In genomic region chr20:62351469-62352401, GRCh38 we compare ENCODE assay signal across 16 cellular contexts. TPM values are rescaled to one million over a fixed set of nuclear protein-coding genes. Genes with fewer than 3 reads are reported as not detected.
A peak's percentile ranks its signal among the peaks of the same experiment; 100 is the strongest.
DNase-seq lines count a peak whose midpoint lies in the region; ATAC-seq and TF ChIP-seq lines count a peak whose summit lies in the region.
"Had no signal": no experiment of that assay in that cellular context is flagged by ENCODE, and none has a peak within 500 bp of the region (broad histone marks: within the 10 kb centered on the region; RNA-seq: fewer than 3 reads in every experiment).

No MANE protein-coding gene starts in this region.

- H3K4me3 ChIP-seq in left ventricle myocardium inferior (no peak overlapping the region), psoas muscle (no peak overlapping the region), vagina (no peak overlapping the region)
- H3K4me3 ChIP-seq: HAP-1 had no signal

- whole genome bisulfite sequencing in psoas muscle, 3 donors, result 88 to 90% (median 89%) methylated on average over 59 to 60 of the region's 60 CpGs

- intact Hi-C loops in Right ventricle myocardium inferior (cut with DNase I), result loop anchor here (2.0 kb wide), 2 partner anchors 15 to 25 kb away; partner anchors contain the start of gene LAMA5
- intact Hi-C loops in left cardiac atrium (cut with DNase I), result loop anchor here in 1 of 2 donors (5.0 kb wide), 1 partner anchor 44 kb away; no protein-coding TSS in a partner anchor
- intact Hi-C loops in left ventricle myocardium inferior (cut with micrococcal nuclease), result no loop called here
- intact Hi-C loops in psoas muscle (cut with DNase I), result loop anchor here in 1 of 2 donors (5.0 kb wide), 1 partner anchor 49 kb away; the partner anchor contains the start of gene ADRM1
- intact Hi-C loops in vagina (cut with DNase I), result no loop called here

- peaks cover 8% of the 10 kb centered on the region for H3K9me3 ChIP-seq in left ventricle myocardium inferior (replicated peaks)
- H3K9me3 ChIP-seq in psoas muscle, result no peaks in the 10 kb centered on the region
- H3K9me3 ChIP-seq in vagina, result no peaks in the 10 kb centered on the region
- H3K9me3 ChIP-seq: HAP-1, SK-N-SH had no signal

- H3K27me3 ChIP-seq in left ventricle myocardium inferior (ENCODE audit: low read depth) (no peaks in the 10 kb centered on the region), psoas muscle (ENCODE audit: insufficient read depth in 3 of 3, low read length in 2 of 3) (no peaks in the 10 kb centered on the region), vagina (no peaks in the 10 kb centered on the region)

- DNase-seq in Right ventricle myocardium inferior (ENCODE audit: missing footprints) (peak; percentile 48), left cardiac atrium (no peak), left ventricle myocardium inferior (no peak), psoas muscle (peak in 1 of 2 donors; percentile 17), vagina (ENCODE audit: extremely low spot score in 2 of 2) (no peak), KBM-7 (no peak)
- DNase-seq: activated CD4-positive, CD25-positive, alpha-beta regulatory T cell treated with anti-CD3 and anti-CD28 coated beads, Interleukin-2, amount 50 U/mL, for 72 hours; immature natural killer cell; NCI-H748 treated with DMSO at 0.1 percent for 48 hours; nephron progenitor cell; stimulated activated naive B cell treated with anti-CD40 and anti-IgM and Interleukin-4, amounts not matched to agents 10 μg/mL and 1 μg/mL and 100 μg/mL, for 72 hours had no signal

- in situ Hi-C loops in KBM-7 (cut with MboI; ENCODE audit: low pct_unique_long_range_greater_than_20kb, low sequenced_read_pairs), result no loop called here

- no peak for TF ChIP-seq POLR2A in vagina (IDR thresholded peaks at IDR 0.05)

- TF ChIP-seq CTCF in left ventricle myocardium inferior (IDR thresholded peaks at IDR 0.05; ENCODE audit: borderline replicate concordance) (no peak), psoas muscle (IDR thresholded peaks at IDR 0.05) (no peak), vagina (IDR thresholded peaks at IDR 0.05) (no peak)

- ATAC-seq in Right ventricle myocardium inferior, result no peak
- no peak for ATAC-seq in left cardiac atrium
- ATAC-seq in psoas muscle, result no peak
- ATAC-seq in HG02763 (IDR thresholded peaks at IDR 0.05; ENCODE audit: unreplicated experiment), result no peak
- no peak for ATAC-seq in HG03159 (IDR thresholded peaks at IDR 0.05; ENCODE audit: unreplicated experiment)
- ATAC-seq: stimulated activated naive B cell treated with anti-CD40 and anti-IgM and Interleukin-4, amounts not matched to agents 10 μg/mL and 1 μg/mL and 100 μg/mL, for 72 hours had no signal

- H3K36me3 ChIP-seq in left ventricle myocardium inferior, result peaks cover 40% of the 10 kb centered on the region
- H3K36me3 ChIP-seq in psoas muscle (ENCODE audit: insufficient read depth in 1 of 2, low read depth in 1 of 2), result peaks cover 0 to 30% of the 10 kb centered on the region in 2 donors
- H3K36me3 ChIP-seq in vagina, result no peaks in the 10 kb centered on the region

- H3K4me1 ChIP-seq in left ventricle myocardium inferior, result peaks cover 53% of the 10 kb centered on the region
- peaks cover 49% of the 10 kb centered on the region for H3K4me1 ChIP-seq in psoas muscle
- H3K4me1 ChIP-seq in vagina, result peaks cover 59% of the 10 kb centered on the region
- H3K4me1 ChIP-seq: HAP-1 had no signal

- H3K27ac ChIP-seq in left ventricle myocardium inferior (replicated peaks) (peak overlapping the region; percentile 98), psoas muscle (peak overlapping the region; percentile 82), vagina (peak overlapping the region; percentile 47)
- H3K27ac ChIP-seq: 22Rv1 had no signal

RNA-seq across cellular contexts. Expression of gene LAMA5, which starts 15.4 kb away (rescaled TPM):
- total RNA-seq in Right ventricle myocardium inferior (89.3 TPM), left cardiac atrium (100 to 1,000 TPM in 1 of 2 donors, 10 to 100 TPM in 1; 70.4 to 113 TPM), left ventricle myocardium inferior (70.9 TPM), psoas muscle (10 to 100 TPM; 27.2 to 74.6 (median 46.5) TPM), vagina (150 TPM)
- 10 to 100 TPM; 14.4 to 40.5 (median 23.3) TPM for polyA plus RNA-seq in psoas muscle

RNA-seq across cellular contexts. Expression of gene RPS21, which starts 35.2 kb away (rescaled TPM):
- total RNA-seq in Right ventricle myocardium inferior, result 782 TPM
- total RNA-seq in left cardiac atrium, result 100 to 1,000 TPM; 733 to 750 TPM
- 661 TPM for total RNA-seq in left ventricle myocardium inferior
- total RNA-seq in psoas muscle, result 1,000 to 10,000 TPM in 3 of 4 donors, 100 to 1,000 TPM in 1; 602 to 1,206 (median 1,044) TPM
- polyA plus RNA-seq in psoas muscle, result 1,000 to 10,000 TPM; 3,473 to 5,162 (median 3,791) TPM
- total RNA-seq in vagina, result 1,935 TPM

RNA-seq across cellular contexts. Expression of gene ADRM1, which starts 48.9 kb away (rescaled TPM):
- total RNA-seq in Right ventricle myocardium inferior, result 73.9 TPM
- total RNA-seq in left cardiac atrium, result 10 to 100 TPM; 57.9 to 76.9 TPM
- total RNA-seq in left ventricle myocardium inferior, result 70.5 TPM
- 100 to 1,000 TPM; 142 to 280 (median 238) TPM for total RNA-seq in psoas muscle
- polyA plus RNA-seq in psoas muscle, result 100 to 1,000 TPM; 355 to 603 (median 460) TPM
- total RNA-seq in vagina, result 110 TPM

RNA-seq across cellular contexts. Expression of gene CABLES2, which starts 55.4 kb away (rescaled TPM):
- total RNA-seq in Right ventricle myocardium inferior (18.1 TPM), left cardiac atrium (10 to 100 TPM; 20.6 to 25.3 TPM), left ventricle myocardium inferior (12.0 TPM), psoas muscle (1 to 10 TPM; 3.0 to 4.2 (median 3.9) TPM), vagina (1.5 TPM)
- 1 to 10 TPM; 2.4 to 4.3 (median 3.5) TPM for polyA plus RNA-seq in psoas muscle

Comparison
In these comparisons a context has a peak if more than half of its experiments do, and no peak if none do; other contexts are left out.
1. H3K27ac ChIP-seq: peak in every context shown above with its lines; median percentile 98 in left ventricle myocardium inferior; 82 in psoas muscle; 47 in vagina.